In the genomic region with DNA sequence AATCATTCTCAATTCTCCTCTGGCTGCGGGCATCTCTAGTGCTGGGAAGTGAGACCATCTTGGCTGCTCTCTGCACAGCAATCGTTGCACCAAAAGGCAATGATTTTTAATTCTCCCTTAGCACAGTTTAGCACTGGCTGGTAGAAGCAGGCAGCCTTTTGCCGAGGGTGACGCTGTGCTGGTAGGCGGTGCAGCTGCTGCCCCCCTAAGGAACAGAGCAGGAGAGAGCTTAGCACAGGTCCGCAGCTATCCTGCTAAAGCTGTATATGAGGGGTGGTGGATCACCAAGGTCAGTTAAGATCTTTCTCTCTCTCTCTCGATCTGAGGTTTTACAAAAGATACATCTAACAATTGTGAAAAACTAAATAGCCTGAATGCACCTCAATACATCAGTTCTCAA, we compare ENCODE assay signal across 11 cellular contexts.
DNase-seq lines count a peak whose midpoint lies in the region; ATAC-seq and TF ChIP-seq lines count a peak whose summit lies in the region.
"Had no signal": no experiment of that assay in that cellular context is flagged by ENCODE, and none has a peak within 500 bp of the region (broad histone marks: within the 10 kb centered on the region; RNA-seq: fewer than 3 reads in every experiment).

No MANE protein-coding gene starts in this region.

- H3K9me3 ChIP-seq in KOPT-K1 (ENCODE audit: insufficient read depth, low read length, poor library complexity, severe bottlenecking), result no peaks in the 10 kb centered on the region

- no peaks in the 10 kb centered on the region for H3K9me3 Mint-ChIP-seq in activated naive CD8-positive, alpha-beta T cell treated with anti-CD3 and anti-CD28 coated beads, Interleukin-2, amount 50 U/mL, for 24 hours
- H3K9me3 Mint-ChIP-seq in Calu3 (ENCODE audit: low read depth, unreplicated experiment), result peaks cover 2% of the 10 kb centered on the region

- CTCF ChIA-PET in Calu3 (lab: Charles Lee), result no interaction called here

- peak; percentile 96 for ATAC-seq in activated naive CD8-positive, alpha-beta T cell treated with anti-CD3 and anti-CD28 coated beads, Interleukin-2, amount 50 U/mL, for 24 hours

- no peak overlapping the region for H3K4me3 Mint-ChIP-seq in activated naive CD8-positive, alpha-beta T cell treated with anti-CD3 and anti-CD28 coated beads, Interleukin-2, amount 50 U/mL, for 24 hours
- no peak overlapping the region for H3K4me3 Mint-ChIP-seq in Calu3 (ENCODE audit: low read depth, unreplicated experiment)

- peaks cover 4% of the 10 kb centered on the region for H3K4me1 Mint-ChIP-seq in activated naive CD8-positive, alpha-beta T cell treated with anti-CD3 and anti-CD28 coated beads, Interleukin-2, amount 50 U/mL, for 24 hours
- no peaks in the 10 kb centered on the region for H3K4me1 Mint-ChIP-seq in Calu3 (ENCODE audit: low read depth, unreplicated experiment)

- DNase-seq in EH (ENCODE audit: low read depth) (peak; percentile 5), retina (peak; percentile 11), SHP77 (lab: John Stamatoyannopoulos, UW) (no peak), C1 segment of cervical spinal cord (lab: John Stamatoyannopoulos, UW) (no peak), Calu3 (no peak), HK-2 (ENCODE audit: unreplicated experiment) (no peak)
- peak; percentile 48 for DNase-seq in activated naive CD8-positive, alpha-beta T cell treated with anti-CD3 and anti-CD28 coated beads, Interleukin-2, amount 50 U/mL, for 24 hours
- DNase-seq: HCEC 1CT, NCI-H1417 treated with DMSO at 0.1 percent for 48 hours, T-helper 9 cell had no signal

- peak overlapping the region; percentile 68 for H3K27ac ChIP-seq in KOPT-K1 (ENCODE audit: low read depth, low read length, poor library complexity, severe bottlenecking)

- peaks cover 10% of the 10 kb centered on the region for H3K27me3 Mint-ChIP-seq in activated naive CD8-positive, alpha-beta T cell treated with anti-CD3 and anti-CD28 coated beads, Interleukin-2, amount 50 U/mL, for 24 hours
- no peaks in the 10 kb centered on the region for H3K27me3 Mint-ChIP-seq in Calu3 (ENCODE audit: unreplicated experiment)

- no peaks in the 10 kb centered on the region for H3K36me3 ChIP-seq in KOPT-K1 (ENCODE audit: insufficient read depth, low read length)

- H3K27ac Mint-ChIP-seq in activated naive CD8-positive, alpha-beta T cell treated with anti-CD3 and anti-CD28 coated beads, Interleukin-2, amount 50 U/mL, for 24 hours, result no peak overlapping the region
- H3K27ac Mint-ChIP-seq in Calu3 (ENCODE audit: unreplicated experiment), result no peak overlapping the region

- intact Hi-C loops in Calu3 (cut with micrococcal nuclease; ENCODE audit: unreplicated experiment), result no loop called here

- BruUV-seq in Calu3 (replicated peaks; lab: Mats Ljungman, UMichigan), result no TSS peak

- no peak for TF ChIP-seq CTCF in Calu3 (IDR thresholded peaks at IDR 0.05; ENCODE audit: unreplicated experiment)

- H3K36me3 Mint-ChIP-seq in activated naive CD8-positive, alpha-beta T cell treated with anti-CD3 and anti-CD28 coated beads, Interleukin-2, amount 50 U/mL, for 24 hours (ENCODE audit: low read depth), result no peaks in the 10 kb centered on the region
- no peaks in the 10 kb centered on the region for H3K36me3 Mint-ChIP-seq in Calu3 (ENCODE audit: insufficient read depth, unreplicated experiment)

Comparison
In these comparisons a context has a peak if more than half of its experiments do, and no peak if none do; other contexts are left out.
1. DNase-seq: peak in EH (single experiment), activated naive CD8-positive, alpha-beta T cell treated with anti-CD3 and anti-CD28 coated beads, Interleukin-2, amount 50 U/mL, for 24 hours (single experiment) and retina (single experiment); none in SHP77 (0 of 2), C1 segment of cervical spinal cord (0 of 14), Calu3 (single experiment) and HK-2 (single experiment).